8 cellular contexts compared by ENCODE assay signal in the genomic region with DNA sequence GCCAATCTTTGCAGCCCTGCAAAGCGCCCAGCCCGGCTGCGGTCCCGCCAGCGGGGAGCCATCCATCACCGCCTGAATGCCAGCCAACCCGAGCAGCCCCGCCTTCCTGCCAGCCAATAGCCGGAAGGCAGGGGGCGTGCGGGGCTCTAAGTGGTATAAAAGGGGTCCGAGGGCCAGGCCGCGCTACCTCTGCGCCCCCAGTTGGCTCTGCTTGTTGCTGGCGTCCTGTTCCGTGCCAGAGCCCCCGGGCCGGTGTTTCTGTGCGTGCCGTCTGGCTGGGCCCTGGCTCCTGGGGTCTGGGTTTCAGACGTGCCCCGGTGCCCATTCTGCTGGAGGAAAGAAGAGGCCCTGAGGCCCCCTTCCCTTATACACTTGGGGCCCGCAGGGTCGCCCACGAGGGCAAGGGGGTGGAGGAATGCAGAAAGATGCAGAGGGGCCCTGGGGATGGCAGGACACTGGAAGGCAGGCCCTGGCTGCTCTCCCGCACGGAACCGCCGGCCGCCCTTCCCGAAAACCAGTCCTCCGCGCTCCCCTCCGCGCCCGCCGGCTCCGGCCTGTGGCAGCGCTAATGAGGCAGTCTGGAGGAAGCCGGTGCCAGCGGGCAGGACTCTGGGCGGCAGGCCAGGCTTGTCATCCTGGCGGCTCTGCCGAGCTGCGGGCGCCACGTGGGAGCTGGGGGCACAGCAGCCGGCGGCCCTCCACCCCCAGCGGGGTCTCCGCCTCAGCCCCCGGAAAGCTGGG. TPM values are rescaled to one million over a fixed set of nuclear protein-coding genes. Genes with fewer than 3 reads are reported as not detected.
A peak's percentile ranks its signal among the peaks of the same experiment; 100 is the strongest.
DNase-seq lines count a peak whose midpoint lies in the region; ATAC-seq and TF ChIP-seq lines count a peak whose summit lies in the region.

No MANE protein-coding gene starts in this region.

- no peak for DNase-seq in AG04450 (ENCODE audit: low read depth, low spot score)
- DNase-seq in HAP-1 (ENCODE audit: low spot score in 2 of 2) = peak; percentile 69 to 89
- DNase-seq in NCI-H510A (lab: John Stamatoyannopoulos, UW) = peak; percentile 90
- peak; percentile 73 for DNase-seq in activated CD8-positive, alpha-beta T cell treated with anti-CD3 and anti-CD28 coated beads for 36 hours
- peak; percentile 97 for DNase-seq in endodermal cell
- DNase-seq in lung microvascular endothelial cell (ENCODE audit: low read depth in 2 of 2) = peak; percentile 49 to 51
- DNase-seq in stimulated activated CD8-positive, alpha-beta memory T cell treated with anti-CD3 and anti-CD28 coated beads, Interleukin-4, amount 100 ng/mL, for 48 hours = peak; percentile 71

- H3K9me3 Mint-ChIP-seq in activated CD8-positive, alpha-beta T cell treated with anti-CD3 and anti-CD28 coated beads for 36 hours = no peaks in the 10 kb centered on the region
- no peaks in the 10 kb centered on the region for H3K9me3 Mint-ChIP-seq in endodermal cell

- POLR2A ChIA-PET in AG04450 (lab: Yijun Ruan, JAX) = interaction anchor here (1.0 kb wide), 1 partner anchor 53 kb away, joined by 4 read pairs; a partner anchor contains a TSS
- POLR2A ChIA-PET in activated CD8-positive, alpha-beta T cell treated with anti-CD3 and anti-CD28 coated beads for 36 hours (lab: Charles Lee) = no interaction called here

- peaks cover 5% of the 10 kb centered on the region for H3K27me3 ChIP-seq in AG04450 (ENCODE audit: control insufficient read depth, insufficient read depth, low read length)
- H3K27me3 ChIP-seq in HAP-1 (ENCODE audit: low read depth) = no peaks in the 10 kb centered on the region
- H3K27me3 ChIP-seq in endodermal cell (ENCODE audit: control insufficient read depth, insufficient read depth, low read length, poor library complexity, severe bottlenecking) = peaks cover 30% of the 10 kb centered on the region

- H3K36me3 ChIP-seq in HAP-1 (replicated peaks) = no peaks in the 10 kb centered on the region
- H3K36me3 ChIP-seq in endodermal cell (ENCODE audit: control insufficient read depth, insufficient read depth, low read length) = no peaks in the 10 kb centered on the region

- H3K27ac Mint-ChIP-seq in activated CD8-positive, alpha-beta T cell treated with anti-CD3 and anti-CD28 coated beads for 36 hours = no peak overlapping the region
- H3K27ac Mint-ChIP-seq in endodermal cell = no peak overlapping the region

- ATAC-seq in activated CD8-positive, alpha-beta T cell treated with anti-CD3 and anti-CD28 coated beads for 36 hours = peak; percentile 5
- no peak for ATAC-seq in GM21786 (IDR thresholded peaks at IDR 0.05; ENCODE audit: unreplicated experiment)

- TF ChIP-seq CTCF in AG04450 (IDR thresholded peaks at IDR 0.05; ENCODE audit: low read depth, low read length) = peak; percentile 21; the same call in 1 of the 2 replicates
- peak; percentile 28 for TF ChIP-seq CTCF in activated CD8-positive, alpha-beta T cell treated with anti-CD3 and anti-CD28 coated beads for 36 hours (IDR thresholded peaks at IDR 0.05)
- peak; percentile 53 for TF ChIP-seq CTCF in endodermal cell (conservative IDR thresholded peaks at IDR 0.05)

- H3K4me1 Mint-ChIP-seq in activated CD8-positive, alpha-beta T cell treated with anti-CD3 and anti-CD28 coated beads for 36 hours (ENCODE audit: low read depth) = peaks cover 28% of the 10 kb centered on the region
- H3K4me1 Mint-ChIP-seq in endodermal cell = peaks cover 10% of the 10 kb centered on the region

- CTCF ChIA-PET in AG04450 (lab: Charles Lee) = interaction anchor here (0.6 to 0.8 kb wide), 2 partner anchors 12 to 77 kb away, joined by 3 to 4 read pairs; no protein-coding TSS in a partner anchor
- CTCF ChIA-PET in activated CD8-positive, alpha-beta T cell treated with anti-CD3 and anti-CD28 coated beads for 36 hours (lab: Charles Lee) = no interaction called here

- in situ Hi-C loops in HAP-1 (cut with MboI; ENCODE audit: low sequenced_read_pairs) = no loop called here

- H3K4me1 ChIP-seq in HAP-1 (peaks cover 30% of the 10 kb centered on the region), endodermal cell (ENCODE audit: control insufficient read depth, insufficient read depth, low read length) (no peaks in the 10 kb centered on the region)

- H3K27me3 Mint-ChIP-seq in activated CD8-positive, alpha-beta T cell treated with anti-CD3 and anti-CD28 coated beads for 36 hours = peaks cover 31% of the 10 kb centered on the region
- H3K27me3 Mint-ChIP-seq in endodermal cell (ENCODE audit: insufficient read depth) = peaks cover 48% of the 10 kb centered on the region

- H3K9ac ChIP-seq in endodermal cell (ENCODE audit: extremely low read depth, low read length, poor library complexity, severe bottlenecking) = no peak overlapping the region

- peak overlapping the region; percentile 60 for H3K4me3 ChIP-seq in AG04450 (ENCODE audit: low read depth, low read length)
- peak overlapping the region; percentile 24 for H3K4me3 ChIP-seq in HAP-1
- H3K4me3 ChIP-seq in endodermal cell (ENCODE audit: low read length) = peak overlapping the region; percentile 79

- H3K9me3 ChIP-seq in AG04450 (ENCODE audit: control insufficient read depth, insufficient read depth, low read length) (no peaks in the 10 kb centered on the region; the same call in 1 of the 2 replicates), HAP-1 (no peaks in the 10 kb centered on the region), endodermal cell (ENCODE audit: control insufficient read depth, low read length) (no peaks in the 10 kb centered on the region)

- peak overlapping the region; percentile 65 for H3K4me3 Mint-ChIP-seq in activated CD8-positive, alpha-beta T cell treated with anti-CD3 and anti-CD28 coated beads for 36 hours
- peak overlapping the region; percentile 59 for H3K4me3 Mint-ChIP-seq in endodermal cell

- intact Hi-C loops in activated CD8-positive, alpha-beta T cell treated with anti-CD3 and anti-CD28 coated beads for 36 hours (cut with micrococcal nuclease) = no loop called here

- WGBS in endodermal cell (ENCODE audit: insufficient coverage in 1 of 2, insufficient read length in 1 of 2), 2 experiments = 0 to 1% methylated on average over 11 to 53 of the region's 53 CpGs

- H3K27ac ChIP-seq in AG04450 (ENCODE audit: low read depth, low read length) (no peak overlapping the region), endodermal cell (ENCODE audit: low read depth, low read length) (peak overlapping the region; percentile 79)

- H3K36me3 Mint-ChIP-seq in activated CD8-positive, alpha-beta T cell treated with anti-CD3 and anti-CD28 coated beads for 36 hours (ENCODE audit: low read depth) = no peaks in the 10 kb centered on the region
- H3K36me3 Mint-ChIP-seq in endodermal cell (ENCODE audit: low read depth) = no peaks in the 10 kb centered on the region

RNA-seq across cellular contexts. Expression of a gene that starts 14.0 kb away (rescaled TPM):
- 107 and 122 TPM in 2 replicates for polyA plus RNA-seq in AG04450 (2011; rRNA removed)
- 76.3 and 92.6 TPM in 2 replicates for polyA minus RNA-seq in AG04450 (2011; rRNA and poly(A)+ RNA removed)
- total RNA-seq in activated CD8-positive, alpha-beta T cell treated with anti-CD3 and anti-CD28 coated beads for 36 hours = 1 to 10 TPM; 4.3 to 4.6 TPM
- total RNA-seq in endodermal cell (not detected), lung microvascular endothelial cell (4.6 and 7.0 TPM in 2 replicates)
- polyA plus RNA-seq in endodermal cell (2013, experiment 1 of 2) = 9.0 TPM
- 1.4 TPM for polyA plus RNA-seq in endodermal cell (2013, experiment 2 of 2)

RNA-seq across cellular contexts. Expression of a gene that starts 24.6 kb away (rescaled TPM):
- polyA plus RNA-seq in AG04450 (2011; rRNA removed) = 237 and 251 TPM in 2 replicates
- polyA minus RNA-seq in AG04450 (2011; rRNA and poly(A)+ RNA removed) = 179 and 186 TPM in 2 replicates
- total RNA-seq in activated CD8-positive, alpha-beta T cell treated with anti-CD3 and anti-CD28 coated beads for 36 hours = 10 to 100 TPM; 88.3 to 90.3 TPM
- 100 to 1,000 TPM; 122 to 135 TPM for total RNA-seq in endodermal cell
- polyA plus RNA-seq in endodermal cell (2013, experiment 1 of 2) = 123 TPM
- 113 TPM for polyA plus RNA-seq in endodermal cell (2013, experiment 2 of 2)
- 72.6 and 93.5 TPM in 2 replicates for total RNA-seq in lung microvascular endothelial cell

RNA-seq across cellular contexts. Expression of a gene that starts 52.7 kb away (rescaled TPM):
- polyA plus RNA-seq in AG04450 (2011; rRNA removed) = 71.2 and 79.7 TPM in 2 replicates
- polyA minus RNA-seq in AG04450 (2011; rRNA and poly(A)+ RNA removed) = 65.3 and 89.6 TPM in 2 replicates
- 100 to 1,000 TPM; 161 to 171 TPM for total RNA-seq in activated CD8-positive, alpha-beta T cell treated with anti-CD3 and anti-CD28 coated beads for 36 hours
- 100 to 1,000 TPM; 171 to 198 TPM for total RNA-seq in endodermal cell
- 245 TPM for polyA plus RNA-seq in endodermal cell (2013, experiment 1 of 2)
- polyA plus RNA-seq in endodermal cell (2013, experiment 2 of 2) = 217 TPM
- total RNA-seq in lung microvascular endothelial cell = 50.3 and 51.8 TPM in 2 replicates

Comparison
In these comparisons a context has a peak if more than half of its experiments do, and no peak if none do; other contexts are left out.
1. H3K4me3 ChIP-seq: peak in every context shown above with its lines; median percentile 79 in endodermal cell; 60 in AG04450; 24 in HAP-1.